In the genomic region with DNA sequence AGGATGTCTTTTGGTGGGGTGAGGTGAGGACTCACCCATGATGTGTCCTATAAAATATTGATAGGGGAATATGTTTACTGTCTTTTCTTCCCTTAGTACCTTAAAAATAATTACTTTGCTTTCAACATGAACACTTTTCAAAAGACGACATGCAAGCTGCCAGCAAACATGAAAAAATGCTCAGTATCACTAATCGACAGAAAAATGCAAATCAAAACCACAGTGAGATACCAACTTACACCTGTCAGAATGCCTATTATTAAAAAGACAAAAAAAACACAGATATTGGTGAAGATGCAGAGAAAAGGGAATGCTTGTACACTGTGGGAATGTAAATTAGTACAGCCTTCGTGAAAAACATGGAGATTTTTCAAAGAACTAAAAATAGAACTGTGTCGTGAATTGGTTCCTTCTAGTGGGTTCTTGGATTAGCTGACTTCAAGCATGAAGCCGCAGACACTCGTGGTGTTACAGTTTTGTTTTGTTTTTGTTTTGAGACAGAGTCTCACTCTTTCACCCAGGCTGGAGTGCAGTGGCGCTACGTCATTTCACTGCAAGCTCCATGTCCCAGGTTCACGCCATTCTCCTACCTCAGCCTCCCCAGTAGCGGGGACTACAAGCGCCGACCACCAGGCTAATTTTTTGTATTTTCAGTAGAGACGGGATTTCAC, we compare ENCODE assay signal across 11 cellular contexts.
"Had no signal": no experiment of that assay in that cellular context is flagged by ENCODE, and none has a peak within 500 bp of the region (broad histone marks: within the 10 kb centered on the region; RNA-seq: fewer than 3 reads in every experiment).

No MANE protein-coding gene starts in this region.

- H3K27ac ChIP-seq: GM23248, HL-60, KMS-11 had no signal

- H3K4me1 ChIP-seq: HAP-1 had no signal

- H3K36me3 ChIP-seq: HAP-1 had no signal

- H3K4me3 ChIP-seq: GM23248, HAP-1 had no signal

- ATAC-seq: HCT116, HepG2 had no signal

- H2AFZ ChIP-seq: GM23248 had no signal

- H3K4me2 ChIP-seq: KMS-11 had no signal

- DNase-seq: GM23248, GOT3, H7, HFFc6, Karpas-422, KBM-7 had no signal

- H3K9ac ChIP-seq: GM23248, KMS-11 had no signal
